ENCODE assay signal across 12 cellular contexts in the genomic region with DNA sequence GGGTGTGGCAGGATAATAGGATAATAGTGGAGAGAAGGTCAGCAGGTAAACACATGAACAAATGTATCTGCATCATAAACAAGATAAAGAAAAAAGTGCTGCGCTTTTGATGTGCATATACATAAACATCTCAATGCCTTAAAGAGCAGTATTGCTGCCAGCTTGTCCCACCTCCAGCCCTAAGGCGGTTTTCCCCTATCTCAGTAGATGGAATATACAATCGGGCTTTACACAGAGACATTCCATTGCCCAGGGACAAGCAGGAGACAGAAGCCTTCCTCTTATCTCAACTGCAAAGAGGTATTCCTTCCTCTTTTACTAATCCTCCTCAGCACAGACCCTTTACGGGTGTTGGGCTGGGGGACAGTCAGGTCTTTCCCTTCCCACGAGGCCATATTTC. TPM values are rescaled to one million over a fixed set of nuclear protein-coding genes. Genes with fewer than 3 reads are reported as not detected.
"Had no signal": no experiment of that assay in that cellular context is flagged by ENCODE, and none has a peak within 500 bp of the region (broad histone marks: within the 10 kb centered on the region; RNA-seq: fewer than 3 reads in every experiment).

No MANE protein-coding gene starts in this region.

RNA-seq across cellular contexts. Expression of a gene that starts 43.1 kb away (rescaled TPM):
- total RNA-seq: activated CD4-positive, alpha-beta memory T cell treated with anti-CD3 and anti-CD28 coated beads for 36 hours; activated CD4-positive, alpha-beta T cell treated with anti-CD3 and anti-CD28 coated beads for 36 hours; activated CD8-positive, alpha-beta memory T cell treated with anti-CD3 and anti-CD28 coated beads for 36 hours; activated CD8-positive, alpha-beta T cell treated with anti-CD3 and anti-CD28 coated beads for 36 hours; activated naive CD4-positive, alpha-beta T cell treated with anti-CD3 and anti-CD28 coated beads, Interleukin-2, amount 50 U/mL, for 72 hours; activated naive CD8-positive, alpha-beta T cell treated with anti-CD3 and anti-CD28 coated beads for 36 hours; activated T-cell treated with anti-CD3 and anti-CD28 coated beads, Interleukin-2, amount 50 U/mL, for 4 hours; activated T-helper 1 cell treated with anti-CD3 and anti-CD28 coated beads, Interleukin-12 subunit alpha, Interleukin-12 subunit beta, Interleukin-2, Interleukin-4 antibody, amounts not matched to agents 30 ng/mL and 10 ng/mL and 1 ng/mL, durations not matched to agents 14 hours and 24 hours and 36 hours; activated T-helper 17 cell treated with anti-CD3 and anti-CD28 coated beads, Interleukin-2, amount 50 U/mL, for 72 hours; astrocyte; breast epithelium; WTC11 had no signal
